ENCODE assay signal across 15 cellular contexts in the genomic region with DNA sequence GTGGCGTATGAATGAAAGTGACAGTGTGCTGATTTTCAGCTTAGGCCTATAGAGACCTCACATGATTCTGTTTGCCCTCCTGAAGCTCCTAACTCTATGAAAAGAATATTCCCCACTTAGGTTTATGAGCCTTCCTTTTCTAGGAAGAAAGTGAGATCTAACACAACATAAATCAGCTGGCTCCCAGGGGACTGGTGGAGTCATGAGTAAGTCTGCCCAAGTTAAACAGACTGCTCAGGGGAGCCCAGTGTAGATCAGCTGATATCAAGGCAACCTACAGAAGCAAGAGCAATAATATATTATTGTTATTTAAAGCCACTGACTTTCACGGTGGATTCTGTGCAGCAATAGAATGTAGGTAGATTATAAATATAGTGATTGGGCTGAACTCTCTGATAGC.
"Had no signal": no experiment of that assay in that cellular context is flagged by ENCODE, and none has a peak within 500 bp of the region (broad histone marks: within the 10 kb centered on the region; RNA-seq: fewer than 3 reads in every experiment).

No MANE protein-coding gene starts in this region.

- DNase-seq: dermis blood vessel endothelial cell; effector memory CD4-positive, alpha-beta T cell; hypothalamus; immature natural killer cell; islet precursor cell; kidney glomerular epithelial cell; left colon; mucosa of descending colon; naive B cell; nucleus accumbens; psoas muscle; right cardiac atrium; sigmoid colon; stimulated activated naive B cell treated with anti-CD40 and anti-IgM and Interleukin-4, amounts not matched to agents 10 μg/mL and 1 μg/mL and 100 μg/mL, for 72 hours; upper lobe of left lung had no signal
